19 cellular contexts compared by ENCODE assay signal in the genomic region with DNA sequence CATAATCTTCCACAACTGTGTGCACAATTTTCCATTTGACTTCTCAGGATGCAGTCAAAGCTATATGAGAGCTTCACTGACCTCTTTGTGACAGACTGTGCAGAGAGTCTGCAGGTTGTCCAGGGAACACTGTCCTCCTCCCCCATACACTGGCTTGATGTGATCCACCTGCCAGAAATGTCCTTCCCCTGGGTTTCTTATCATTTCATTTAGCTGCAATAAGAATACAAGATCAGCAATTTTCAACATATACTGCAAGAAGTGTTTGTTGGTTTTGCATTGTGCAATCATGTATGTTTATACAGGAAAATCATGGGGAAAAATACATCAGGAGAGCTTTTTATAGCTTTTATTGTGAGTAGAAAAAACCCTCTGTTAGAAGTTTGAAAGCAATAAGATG.
"Had no signal": no experiment of that assay in that cellular context is flagged by ENCODE, and none has a peak within 500 bp of the region (broad histone marks: within the 10 kb centered on the region; RNA-seq: fewer than 3 reads in every experiment).

No MANE protein-coding gene starts in this region.

- H3K27ac ChIP-seq: heart left ventricle, psoas muscle, stomach, testis, upper lobe of left lung had no signal

- H3K4me1 ChIP-seq: heart left ventricle, psoas muscle, stomach, testis, upper lobe of left lung had no signal

- DNase-seq: activated CD4-positive, alpha-beta T cell treated with anti-CD3 and anti-CD28 coated beads for 1 hour; activated CD4-positive, alpha-beta T cell treated with anti-CD3 and anti-CD28 coated beads, Interleukin-2, amount 50 U/mL, for 48 hours; activated naive CD4-positive, alpha-beta T cell treated with anti-CD3 and anti-CD28 coated beads, Interleukin-2, amount 50 U/mL, for 16 hours; activated T-cell treated with anti-CD3 and anti-CD28 coated beads, Interleukin-2, amount 50 U/mL, for 24 hours; amniotic stem cell; central memory CD4-positive, alpha-beta T cell; cortex of kidney; effector CD4-positive, alpha-beta T cell; heart left ventricle; left cardiac atrium; naive thymus-derived CD8-positive, alpha-beta T cell; psoas muscle; stomach; T-helper 1 cell; T1000; testis; upper lobe of left lung had no signal

- H3K9me3 Mint-ChIP-seq: activated T-cell treated with anti-CD3 and anti-CD28 coated beads, Interleukin-2, amount 50 U/mL, for 24 hours; brain; naive thymus-derived CD8-positive, alpha-beta T cell had no signal

- H3K27me3 ChIP-seq: heart left ventricle, stomach, testis, upper lobe of left lung had no signal

- H3K9me3 ChIP-seq: heart left ventricle, psoas muscle, stomach, testis, upper lobe of left lung had no signal

- H3K27ac Mint-ChIP-seq: activated T-cell treated with anti-CD3 and anti-CD28 coated beads, Interleukin-2, amount 50 U/mL, for 24 hours; naive thymus-derived CD8-positive, alpha-beta T cell had no signal

- H3K36me3 ChIP-seq: stomach, upper lobe of left lung had no signal

- ATAC-seq: heart left ventricle; left cardiac atrium; naive thymus-derived CD8-positive, alpha-beta T cell; psoas muscle; sciatic nerve had no signal

- H3K4me3 Mint-ChIP-seq: activated T-cell treated with anti-CD3 and anti-CD28 coated beads, Interleukin-2, amount 50 U/mL, for 24 hours; brain; naive thymus-derived CD8-positive, alpha-beta T cell had no signal

- H3K4me1 Mint-ChIP-seq: naive thymus-derived CD8-positive, alpha-beta T cell had no signal

- H3K4me3 ChIP-seq: heart left ventricle, psoas muscle, stomach, testis, upper lobe of left lung had no signal

- H3K27me3 Mint-ChIP-seq: activated T-cell treated with anti-CD3 and anti-CD28 coated beads, Interleukin-2, amount 50 U/mL, for 24 hours; naive thymus-derived CD8-positive, alpha-beta T cell had no signal
